Comparison of ENCODE assay signal across 8 cellular contexts in genomic region chr11:76680517-76681425, GRCh38. TPM values are rescaled to one million over a fixed set of nuclear protein-coding genes. Genes with fewer than 3 reads are reported as not detected.
DNase-seq lines count a peak whose midpoint lies in the region; ATAC-seq and TF ChIP-seq lines count a peak whose summit lies in the region.

No MANE protein-coding gene starts in this region.

- POLR2A ChIA-PET in GM10248 (lab: Yijun Ruan, JAX) = no interaction called here

- no peaks in the 10 kb centered on the region for H3K36me3 ChIP-seq in KMS-11 (ENCODE audit: insufficient read depth)
- no peaks in the 10 kb centered on the region for H3K36me3 ChIP-seq in transverse colon

- H3K4me3 ChIP-seq in KMS-11 (IDR thresholded peaks at IDR 0.05; ENCODE audit: insufficient read depth, low read depth, low read length) = no peak overlapping the region
- no peak overlapping the region for H3K4me3 ChIP-seq in fibroblast of villous mesenchyme (ENCODE audit: low read depth, low read length)
- H3K4me3 ChIP-seq in transverse colon = no peak overlapping the region

- intact Hi-C loops in activated T-helper 1 cell treated with anti-CD3 and anti-CD28 coated beads, Interleukin-12 subunit alpha, Interleukin-12 subunit beta, Interleukin-2, Interleukin-4 antibody, amounts not matched to agents 30 ng/mL and 10 ng/mL and 1 ng/mL, durations not matched to agents 14 hours and 24 hours and 36 hours (cut with micrococcal nuclease) = loop anchor here (1.0 to 10.0 kb wide), 4 partner anchors 82 to 470 kb away; partner anchors contain the start of gene EMSY
- intact Hi-C loops in transverse colon (cut with DNase I; ENCODE audit: low total_unique reads) = no loop called here

- no peak overlapping the region for H3K9ac ChIP-seq in KMS-11

- peak; percentile 52 for ATAC-seq in omental fat pad (ENCODE audit: low FRiP score)
- no peak for ATAC-seq in HG03108 (IDR thresholded peaks at IDR 0.05; ENCODE audit: unreplicated experiment)

- CTCF ChIA-PET in GM10248 (lab: Yijun Ruan, JAX) = interaction anchor here (0.8 to 9.4 kb wide), 13 partner anchors 9 to 473 kb away, joined by 3 to 72 read pairs (median 5); no protein-coding TSS in a partner anchor

- H3K9me3 Mint-ChIP-seq in activated T-helper 1 cell treated with anti-CD3 and anti-CD28 coated beads, Interleukin-12 subunit alpha, Interleukin-12 subunit beta, Interleukin-2, Interleukin-4 antibody, amounts not matched to agents 30 ng/mL and 10 ng/mL and 1 ng/mL, durations not matched to agents 14 hours and 24 hours and 36 hours = no peaks in the 10 kb centered on the region

- in situ Hi-C loops in transverse colon (cut with MboI; ENCODE audit: low pct_ligation_motif_present in 1 of 4, low pct_unique_long_range_greater_than_20kb in 1 of 4, low sequenced_read_pairs in 3 of 4) = loop anchor here in 3 of 4 donors (10.0 kb wide), 2 partner anchors 116 to 126 kb away; no protein-coding TSS in a partner anchor

- H3K9me3 ChIP-seq in transverse colon = no peaks in the 10 kb centered on the region

- peaks cover 37% of the 10 kb centered on the region for H3K4me1 Mint-ChIP-seq in activated T-helper 1 cell treated with anti-CD3 and anti-CD28 coated beads, Interleukin-12 subunit alpha, Interleukin-12 subunit beta, Interleukin-2, Interleukin-4 antibody, amounts not matched to agents 30 ng/mL and 10 ng/mL and 1 ng/mL, durations not matched to agents 14 hours and 24 hours and 36 hours (ENCODE audit: low read depth)

- H2AFZ ChIP-seq in KMS-11 (ENCODE audit: low read depth) = 0 out of 2 replicates have a peak overlapping the region, but pooled peaks have one; percentile 37

- H3K27ac ChIP-seq in KMS-11 (no peak overlapping the region), transverse colon (no peak overlapping the region)

- no peak for TF ChIP-seq EP300 in transverse colon (IDR thresholded peaks at IDR 0.05; ENCODE audit: low read depth)

- no peaks in the 10 kb centered on the region for H3K36me3 Mint-ChIP-seq in activated T-helper 1 cell treated with anti-CD3 and anti-CD28 coated beads, Interleukin-12 subunit alpha, Interleukin-12 subunit beta, Interleukin-2, Interleukin-4 antibody, amounts not matched to agents 30 ng/mL and 10 ng/mL and 1 ng/mL, durations not matched to agents 14 hours and 24 hours and 36 hours (ENCODE audit: low read depth)

- TF ChIP-seq CTCF in GM10248 (IDR thresholded peaks at IDR 0.05; ENCODE audit: control extremely low read depth, extremely low read depth, low read depth, missing control alignments) (peak; percentile 74), KMS-11 (conservative IDR thresholded peaks at IDR 0.05; ENCODE audit: low read depth, low read length) (peak; percentile 85), fibroblast of villous mesenchyme (IDR thresholded peaks at IDR 0.05; ENCODE audit: insufficient read depth, low read depth, low read length) (peak; percentile 89), omental fat pad (IDR thresholded peaks at IDR 0.05) (peak in 1 of 3 donors; percentile 74), transverse colon (IDR thresholded peaks at IDR 0.05) (peak; percentile 74 to 87 (median 85))

- no peak overlapping the region for H3K27ac Mint-ChIP-seq in activated T-helper 1 cell treated with anti-CD3 and anti-CD28 coated beads, Interleukin-12 subunit alpha, Interleukin-12 subunit beta, Interleukin-2, Interleukin-4 antibody, amounts not matched to agents 30 ng/mL and 10 ng/mL and 1 ng/mL, durations not matched to agents 14 hours and 24 hours and 36 hours

- DNase-seq in GM10248 (ENCODE audit: extremely low spot score) (peak; percentile 84), RPMI8226 (peak; percentile 79), fibroblast of villous mesenchyme (ENCODE audit: low read depth) (peak; percentile 75), omental fat pad (ENCODE audit: low spot score) (no peak), transverse colon (peak; percentile 72)
- peak; percentile 55 for DNase-seq in activated T-helper 1 cell treated with anti-CD3 and anti-CD28 coated beads, Interleukin-12 subunit alpha, Interleukin-12 subunit beta, Interleukin-2, Interleukin-4 antibody, amounts not matched to agents 30 ng/mL and 10 ng/mL and 1 ng/mL, durations not matched to agents 14 hours and 24 hours and 36 hours (ENCODE audit: low spot score)

- H3K79me2 ChIP-seq in KMS-11 (ENCODE audit: insufficient read depth, low read depth) = no peaks in the 10 kb centered on the region

- 35 to 80% methylated on average over 1 to 20 of the region's 22 CpGs for WGBS in transverse colon (ENCODE audit: low coverage in 1 of 2), 2 donors

- peaks cover 22% of the 10 kb centered on the region for H3K27me3 Mint-ChIP-seq in activated T-helper 1 cell treated with anti-CD3 and anti-CD28 coated beads, Interleukin-12 subunit alpha, Interleukin-12 subunit beta, Interleukin-2, Interleukin-4 antibody, amounts not matched to agents 30 ng/mL and 10 ng/mL and 1 ng/mL, durations not matched to agents 14 hours and 24 hours and 36 hours (ENCODE audit: insufficient read depth)

- TF ChIP-seq POLR2A in transverse colon (IDR thresholded peaks at IDR 0.05) = no peak

- H3K4me2 ChIP-seq in KMS-11 = peak overlapping the region; percentile 43; the same call in 1 of the 2 replicates

- H3K4me3 Mint-ChIP-seq in activated T-helper 1 cell treated with anti-CD3 and anti-CD28 coated beads, Interleukin-12 subunit alpha, Interleukin-12 subunit beta, Interleukin-2, Interleukin-4 antibody, amounts not matched to agents 30 ng/mL and 10 ng/mL and 1 ng/mL, durations not matched to agents 14 hours and 24 hours and 36 hours = no peak overlapping the region

- no peaks in the 10 kb centered on the region for H3K4me1 ChIP-seq in KMS-11 (ENCODE audit: low read depth, poor library complexity, severe bottlenecking)
- H3K4me1 ChIP-seq in transverse colon = peaks cover 0 to 8% (median 4%) of the 10 kb centered on the region in 4 donors

- H3K27me3 ChIP-seq in KMS-11 (ENCODE audit: insufficient read depth, low read depth) (no peaks in the 10 kb centered on the region), transverse colon (no peaks in the 10 kb centered on the region)

- H4K20me1 ChIP-seq in KMS-11 (ENCODE audit: insufficient read depth) = no peaks in the 10 kb centered on the region

RNA-seq across cellular contexts. Expression of gene LRRC32, which starts 10.2 kb away (rescaled TPM):
- 5.5 and 5.7 TPM in 2 replicates for total RNA-seq in activated T-helper 1 cell treated with anti-CD3 and anti-CD28 coated beads, Interleukin-12 subunit alpha, Interleukin-12 subunit beta, Interleukin-2, Interleukin-4 antibody, amounts not matched to agents 30 ng/mL and 10 ng/mL and 1 ng/mL, durations not matched to agents 14 hours and 24 hours and 36 hours
- total RNA-seq in fibroblast of villous mesenchyme = 12.1 and 25.8 TPM in 2 replicates
- total RNA-seq in omental fat pad = 100 to 1,000 TPM in 1 of 4 donors, 10 to 100 TPM in 3; 18.7 to 222 (median 68.7) TPM
- 10 to 100 TPM in 1 of 4 donors, 1 to 10 TPM in 3; 5.1 to 11.5 (median 9.1) TPM for total RNA-seq in transverse colon
